1 cellular context compared by ENCODE assay signal in the genomic region with DNA sequence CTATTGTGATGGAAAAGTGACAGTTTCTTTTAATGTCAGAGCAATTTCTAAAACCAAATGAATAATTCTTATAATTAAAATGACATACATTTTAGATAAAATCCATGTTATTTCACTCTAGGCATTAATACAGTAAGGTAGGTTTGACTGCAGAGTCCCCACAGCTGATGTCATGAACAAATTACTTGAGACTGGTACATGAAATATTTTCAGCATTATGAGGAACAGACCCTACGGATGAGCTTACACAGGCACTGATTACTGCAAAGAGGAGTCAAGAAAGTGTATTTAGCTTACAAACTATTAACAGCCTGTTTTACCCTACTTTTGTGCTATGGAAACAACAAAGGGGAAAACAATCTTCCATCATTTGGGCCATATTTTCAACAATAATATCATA.
TF ChIP-seq lines count a peak whose summit lies in the region.

No MANE protein-coding gene starts in this region.

TF ChIP-seq in IMR-90, 13 proteins besides CTCF, POLR2A, EP300 and RAD21 (continued from another document):
- TF ChIP-seq, protein P1, sequence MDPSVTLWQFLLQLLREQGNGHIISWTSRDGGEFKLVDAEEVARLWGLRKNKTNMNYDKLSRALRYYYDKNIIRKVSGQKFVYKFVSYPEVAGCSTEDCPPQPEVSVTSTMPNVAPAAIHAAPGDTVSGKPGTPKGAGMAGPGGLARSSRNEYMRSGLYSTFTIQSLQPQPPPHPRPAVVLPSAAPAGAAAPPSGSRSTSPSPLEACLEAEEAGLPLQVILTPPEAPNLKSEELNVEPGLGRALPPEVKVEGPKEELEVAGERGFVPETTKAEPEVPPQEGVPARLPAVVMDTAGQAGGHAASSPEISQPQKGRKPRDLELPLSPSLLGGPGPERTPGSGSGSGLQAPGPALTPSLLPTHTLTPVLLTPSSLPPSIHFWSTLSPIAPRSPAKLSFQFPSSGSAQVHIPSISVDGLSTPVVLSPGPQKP (IDR thresholded peaks at IDR 0.05; ENCODE audit: borderline replicate concordance, low read depth, low read length) = no peak
- TF ChIP-seq SMC3 (IDR thresholded peaks at IDR 0.05; ENCODE audit: low read depth, low read length) (no peak), RFX5 (IDR thresholded peaks at IDR 0.05; ENCODE audit: low read depth, low read length) (no peak)
TF ChIP-seq in IMR-90: peak in this region for 0.
